Comparison of ENCODE assay signal across 17 cellular contexts in the genomic region with DNA sequence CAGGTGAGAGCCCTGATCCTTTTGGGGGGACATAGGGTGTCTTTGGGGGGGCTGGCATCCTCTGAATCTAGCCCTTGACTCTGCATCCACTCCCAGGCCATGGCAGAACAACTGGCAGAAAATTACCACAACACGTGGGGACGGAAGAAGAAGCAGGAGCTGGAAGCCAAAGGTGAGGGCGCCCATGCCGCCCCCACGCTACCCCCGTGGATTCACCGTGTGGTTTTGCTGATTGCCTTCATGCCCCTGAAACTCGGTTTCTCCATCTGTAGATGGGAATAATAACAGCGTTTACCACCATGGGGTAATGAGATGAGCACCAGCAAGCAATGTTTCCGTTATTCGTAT.
DNase-seq lines count a peak whose midpoint lies in the region; ATAC-seq and TF ChIP-seq lines count a peak whose summit lies in the region.
"Had no signal": no experiment of that assay in that cellular context is flagged by ENCODE, and none has a peak within 500 bp of the region (broad histone marks: within the 10 kb centered on the region; RNA-seq: fewer than 3 reads in every experiment).

No MANE protein-coding gene starts in this region.

- peak overlapping the region in 1 of 2 experiments; percentile 27; a peak in 1 of 4 replicates for H3K4me3 ChIP-seq in SK-N-SH (ENCODE audit: low read depth in 2 of 2, low read length in 1 of 2)
- no peak overlapping the region for H3K4me3 ChIP-seq in HEK293 (ENCODE audit: low read depth, low read length)
- H3K4me3 ChIP-seq in osteoblast (ENCODE audit: insufficient read depth, low read length): no peak overlapping the region
- H3K4me3 ChIP-seq: lung, right atrium auricular region, SJCRH30, smooth muscle cell, tibial nerve had no signal

- no peaks in the 10 kb centered on the region for H3K9me3 ChIP-seq in SK-N-SH
- no peaks in the 10 kb centered on the region for H3K9me3 ChIP-seq in HEK293 (ENCODE audit: control insufficient read depth, insufficient read depth, low read depth, low read length)
- H3K9me3 ChIP-seq in osteoblast (ENCODE audit: low read depth, low read length): no peaks in the 10 kb centered on the region
- H3K9me3 ChIP-seq: heart left ventricle, right atrium auricular region, SJCRH30, tibial nerve had no signal

- H3K4me1 ChIP-seq in SK-N-SH (ENCODE audit: control insufficient read depth in 1 of 2, insufficient read depth in 2 of 2, low read depth in 1 of 2, low read length in 1 of 2) (peaks cover 3 to 8% of the 10 kb centered on the region in 2 experiments; a peak in 2 of 4 replicates), HEK293 (ENCODE audit: control insufficient read depth, insufficient read depth, low read length) (no peaks in the 10 kb centered on the region), osteoblast (ENCODE audit: insufficient read depth, low read length) (no peaks in the 10 kb centered on the region)
- H3K4me1 ChIP-seq: heart left ventricle, parathyroid adenoma, right atrium auricular region, SJCRH30, tibial nerve had no signal

- no peaks in the 10 kb centered on the region for H4K20me1 ChIP-seq in SK-N-SH (ENCODE audit: insufficient read depth)
- H4K20me1 ChIP-seq in osteoblast (ENCODE audit: insufficient read depth, low read length): no peaks in the 10 kb centered on the region

- H3K36me3 ChIP-seq in SK-N-SH (replicated peaks in 1 of 2; ENCODE audit: control insufficient read depth in 1 of 2, insufficient read depth in 2 of 2, low read length in 1 of 2): no peaks in the 10 kb centered on the region
- no peaks in the 10 kb centered on the region for H3K36me3 ChIP-seq in HEK293 (ENCODE audit: control insufficient read depth in 2 of 2, insufficient read depth in 1 of 2, low read length in 2 of 2)
- no peaks in the 10 kb centered on the region for H3K36me3 ChIP-seq in osteoblast (ENCODE audit: insufficient read depth, low read length)
- H3K36me3 ChIP-seq: heart left ventricle, right atrium auricular region, tibial nerve had no signal

- CTCF ChIA-PET in SK-N-SH (lab: Yijun Ruan, JAX) (interaction anchor here (0.7 to 1.7 kb wide), 3 partner anchors 9 to 103 kb away, joined by 4 to 5 read pairs (median 5); a partner anchor contains a TSS), HEK293 (lab: Yijun Ruan, JAX) (interaction anchor here (0.6 to 1.1 kb wide), 3 partner anchors 9 to 103 kb away, joined by 3 to 6 read pairs (median 6); a partner anchor contains a TSS), RWPE1 (lab: Yijun Ruan, JAX) (no interaction called here)

- H3K79me2 ChIP-seq in SK-N-SH (ENCODE audit: insufficient read depth) (no peaks in the 10 kb centered on the region), osteoblast (ENCODE audit: insufficient read depth, low read length) (no peaks in the 10 kb centered on the region)
- H3K79me2 ChIP-seq: parathyroid adenoma had no signal

- ATAC-seq in SK-N-SH treated with all-trans-retinoic acid at 6 μM for 48 hours (no peak), left lobe of liver (no peak)

- DNase-seq in SK-N-SH (no peak), RWPE1 (ENCODE audit: low spot score) (no peak), osteoblast (ENCODE audit: insufficient read length, low spot score, missing footprints) (peak; percentile 36), GM20000 (ENCODE audit: low spot score) (no peak), left lobe of liver (ENCODE audit: low spot score) (no peak), HUDEP-2 (lab: John Stamatoyannopoulos, UW; ENCODE audit: unreplicated experiment in 76 of 76) (no peak)
- DNase-seq: cortex of kidney, NCI-H1417 treated with DMSO at 0.1 percent for 48 hours had no signal

- H3K27me3 ChIP-seq in SK-N-SH (ENCODE audit: insufficient read depth) (no peaks in the 10 kb centered on the region), osteoblast (ENCODE audit: insufficient read depth, low read length) (peaks cover 4% of the 10 kb centered on the region)
- H3K27me3 ChIP-seq: right atrium auricular region, SJCRH30, tibial nerve had no signal

- no peak overlapping the region; the same call in 1 of the 2 replicates for H2AFZ ChIP-seq in SK-N-SH (ENCODE audit: low read depth)
- H2AFZ ChIP-seq in osteoblast (ENCODE audit: low read length): no peak overlapping the region
- H2AFZ ChIP-seq: parathyroid adenoma had no signal

- WGBS in SK-N-SH (ENCODE audit: low lambda C conversion rate): 46% methylated on average over 10 of the region's 11 CpGs

- TF ChIP-seq EP300 in SK-N-SH (IDR thresholded peaks at IDR 0.05; ENCODE audit: borderline replicate concordance in 1 of 2, low read depth in 1 of 2, low read length in 1 of 2): no peak

- H3K9ac ChIP-seq in SK-N-SH: no peak overlapping the region
- H3K9ac ChIP-seq: parathyroid adenoma had no signal

- no peak overlapping the region for H3K27ac ChIP-seq in SK-N-SH (ENCODE audit: low read depth in 2 of 2, low read length in 1 of 2)
- no peak overlapping the region for H3K27ac ChIP-seq in HEK293 (ENCODE audit: extremely low read depth, low read depth, low read length)
- peak overlapping the region; percentile 33 for H3K27ac ChIP-seq in RWPE1
- H3K27ac ChIP-seq in osteoblast (ENCODE audit: low read depth, low read length): no peak overlapping the region
- H3K27ac ChIP-seq: heart left ventricle, parathyroid adenoma, right atrium auricular region, SJCRH30, tibial nerve had no signal

- H3K9me2 ChIP-seq in SK-N-SH: no peaks in the 10 kb centered on the region

- no peak for TF ChIP-seq RAD21 in SK-N-SH (IDR thresholded peaks at IDR 0.05; ENCODE audit: low read length)

- POLR2A ChIA-PET in SK-N-SH (lab: Yijun Ruan, JAX) (no interaction called here), HEK293 (lab: Yijun Ruan, JAX) (interaction anchor here (0.6 kb wide), 1 partner anchor 795 kb away, joined by 5 read pairs; no protein-coding TSS in a partner anchor), RWPE1 (lab: Yijun Ruan, JAX; ENCODE audit: low non-redundant PET) (no interaction called here)

- peak overlapping the region; percentile 62; the same call in 1 of the 2 replicates for H3K4me2 ChIP-seq in SK-N-SH
- no peak overlapping the region for H3K4me2 ChIP-seq in osteoblast (ENCODE audit: insufficient read depth, low read length)
- H3K4me2 ChIP-seq: smooth muscle cell had no signal

- no peaks in the 10 kb centered on the region for H3F3A ChIP-seq in SK-N-SH (replicated peaks; ENCODE audit: insufficient read depth)

- TF ChIP-seq CTCF in SK-N-SH (IDR thresholded peaks at IDR 0.05): no peak
- TF ChIP-seq CTCF in HEK293 (tag by site-specific recombination; IDR thresholded peaks at IDR 0.05): no peak
- TF ChIP-seq CTCF in RWPE1 (conservative IDR thresholded peaks at IDR 0.05; ENCODE audit: low read depth): no peak
- no peak for TF ChIP-seq CTCF in osteoblast (IDR thresholded peaks at IDR 0.05; ENCODE audit: extremely low read depth, low read depth, low read length)
- no peak for TF ChIP-seq CTCF in GM20000 (IDR thresholded peaks at IDR 0.05; ENCODE audit: extremely low read depth, missing control alignments)

TF ChIP-seq in SK-N-SH, 30 proteins besides CTCF, POLR2A, EP300 and RAD21 (continues in another document):
- TF ChIP-seq, protein P1, sequence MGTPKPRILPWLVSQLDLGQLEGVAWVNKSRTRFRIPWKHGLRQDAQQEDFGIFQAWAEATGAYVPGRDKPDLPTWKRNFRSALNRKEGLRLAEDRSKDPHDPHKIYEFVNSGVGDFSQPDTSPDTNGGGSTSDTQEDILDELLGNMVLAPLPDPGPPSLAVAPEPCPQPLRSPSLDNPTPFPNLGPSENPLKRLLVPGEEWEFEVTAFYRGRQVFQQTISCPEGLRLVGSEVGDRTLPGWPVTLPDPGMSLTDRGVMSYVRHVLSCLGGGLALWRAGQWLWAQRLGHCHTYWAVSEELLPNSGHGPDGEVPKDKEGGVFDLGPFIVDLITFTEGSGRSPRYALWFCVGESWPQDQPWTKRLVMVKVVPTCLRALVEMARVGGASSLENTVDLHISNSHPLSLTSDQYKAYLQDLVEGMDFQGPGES (IDR thresholded peaks at IDR 0.05; ENCODE audit: low read depth, low read length): no peak
- TF ChIP-seq CHD2 (IDR thresholded peaks at IDR 0.05; ENCODE audit: low read length, partially characterized antibody): no peak
- no peak for TF ChIP-seq YY1 (IDR thresholded peaks at IDR 0.05; ENCODE audit: low read depth)
- no peak for TF ChIP-seq MXI1 (IDR thresholded peaks at IDR 0.05; ENCODE audit: low read depth, low read length)

TF ChIP-seq in SK-N-SH treated with all-trans-retinoic acid at 6 μM for 48 hours, 23 proteins besides CTCF, POLR2A, EP300 and RAD21 (continues in another document):
- TF ChIP-seq PPARA (CRISPR knock-in tag; IDR thresholded peaks at IDR 0.05; ENCODE audit: borderline replicate concordance) (no peak), ESRRG (CRISPR knock-in tag; IDR thresholded peaks at IDR 0.05) (no peak), SNAI2 (CRISPR knock-in tag; IDR thresholded peaks at IDR 0.05) (no peak), TCF4 (CRISPR knock-in tag; IDR thresholded peaks at IDR 0.05; ENCODE audit: borderline replicate concordance) (no peak)
- TF ChIP-seq, protein P2, sequence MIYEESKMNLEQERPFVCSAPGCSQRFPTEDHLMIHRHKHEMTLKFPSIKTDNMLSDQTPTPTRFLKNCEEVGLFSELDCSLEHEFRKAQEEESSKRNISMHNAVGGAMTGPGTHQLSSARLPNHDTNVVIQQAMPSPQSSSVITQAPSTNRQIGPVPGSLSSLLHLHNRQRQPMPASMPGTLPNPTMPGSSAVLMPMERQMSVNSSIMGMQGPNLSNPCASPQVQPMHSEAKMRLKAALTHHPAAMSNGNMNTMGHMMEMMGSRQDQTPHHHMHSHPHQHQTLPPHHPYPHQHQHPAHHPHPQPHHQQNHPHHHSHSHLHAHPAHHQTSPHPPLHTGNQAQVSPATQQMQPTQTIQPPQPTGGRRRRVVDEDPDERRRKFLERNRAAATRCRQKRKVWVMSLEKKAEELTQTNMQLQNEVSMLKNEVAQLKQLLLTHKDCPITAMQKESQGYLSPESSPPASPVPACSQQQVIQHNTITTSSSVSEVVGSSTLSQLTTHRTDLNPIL (CRISPR knock-in tag; IDR thresholded peaks at IDR 0.05; ENCODE audit: low read depth): no peak

TF ChIP-seq in HEK293, 187 proteins besides CTCF, POLR2A, EP300 and RAD21 (continues in another document):
- TF ChIP-seq, protein P3, sequence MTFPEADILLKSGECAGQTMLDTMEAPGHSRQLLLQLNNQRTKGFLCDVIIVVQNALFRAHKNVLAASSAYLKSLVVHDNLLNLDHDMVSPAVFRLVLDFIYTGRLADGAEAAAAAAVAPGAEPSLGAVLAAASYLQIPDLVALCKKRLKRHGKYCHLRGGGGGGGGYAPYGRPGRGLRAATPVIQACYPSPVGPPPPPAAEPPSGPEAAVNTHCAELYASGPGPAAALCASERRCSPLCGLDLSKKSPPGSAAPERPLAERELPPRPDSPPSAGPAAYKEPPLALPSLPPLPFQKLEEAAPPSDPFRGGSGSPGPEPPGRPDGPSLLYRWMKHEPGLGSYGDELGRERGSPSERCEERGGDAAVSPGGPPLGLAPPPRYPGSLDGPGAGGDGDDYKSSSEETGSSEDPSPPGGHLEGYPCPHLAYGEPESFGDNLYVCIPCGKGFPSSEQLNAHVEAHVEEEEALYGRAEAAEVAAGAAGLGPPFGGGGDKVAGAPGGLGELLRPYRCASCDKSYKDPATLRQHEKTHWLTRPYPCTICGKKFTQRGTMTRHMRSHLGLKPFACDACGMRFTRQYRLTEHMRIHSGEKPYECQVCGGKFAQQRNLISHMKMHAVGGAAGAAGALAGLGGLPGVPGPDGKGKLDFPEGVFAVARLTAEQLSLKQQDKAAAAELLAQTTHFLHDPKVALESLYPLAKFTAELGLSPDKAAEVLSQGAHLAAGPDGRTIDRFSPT (tag by site-specific recombination; IDR thresholded peaks at IDR 0.05): peak; percentile 15; the same call in 1 of the 2 replicates
- no peak for TF ChIP-seq ZFP37 (tag by site-specific recombination; IDR thresholded peaks at IDR 0.05)
